Comparison of ENCODE assay signal across 8 cellular contexts in genomic region chr15:101615986-101616848, GRCh38. TPM values are rescaled to one million over a fixed set of nuclear protein-coding genes. Genes with fewer than 3 reads are reported as not detected.
A peak's percentile ranks its signal among the peaks of the same experiment; 100 is the strongest.
DNase-seq lines count a peak whose midpoint lies in the region; ATAC-seq and TF ChIP-seq lines count a peak whose summit lies in the region.

No MANE protein-coding gene starts in this region.

- H3K9ac ChIP-seq in GM23248: peak overlapping the region; percentile 63

- H3K4me2 ChIP-seq in GM23248 (ENCODE audit: unreplicated experiment) (peak overlapping the region; percentile 69), PC-9 (peak overlapping the region; percentile 64)

- H3K27me3 ChIP-seq in GM23248 (replicated peaks; ENCODE audit: insufficient read depth) (no peaks in the 10 kb centered on the region), PC-9 (ENCODE audit: insufficient read depth, low read depth) (no peaks in the 10 kb centered on the region)

- H3K9me3 ChIP-seq in GM23248 (ENCODE audit: low read depth) (no peaks in the 10 kb centered on the region), PC-9 (ENCODE audit: insufficient read depth, low read depth) (no peaks in the 10 kb centered on the region)

- H2AFZ ChIP-seq in GM23248 (peak overlapping the region; percentile 88), PC-9 (peak overlapping the region; percentile 73)

- H3K9me3 Mint-ChIP-seq in natural killer cell treated with Interleukin-12 subunit alpha and Interleukin-12 subunit beta and Interleukin-15 and Interleukin-18, amount 100 ng/mL, for 72 hours: no peaks in the 10 kb centered on the region

- H3K4me1 ChIP-seq in GM23248 (ENCODE audit: insufficient read depth) (peaks cover 11% of the 10 kb centered on the region), PC-9 (replicated peaks; ENCODE audit: insufficient read depth) (peaks cover 12% of the 10 kb centered on the region)

- H3K27ac Mint-ChIP-seq in natural killer cell treated with Interleukin-12 subunit alpha and Interleukin-12 subunit beta and Interleukin-15 and Interleukin-18, amount 100 ng/mL, for 72 hours: no peak overlapping the region

- CTCF ChIA-PET in PC-9 (lab: Charles Lee): interaction anchor here (0.6 to 0.7 kb wide), 2 partner anchors 608 to 650 kb away, joined by 3 read pairs; no protein-coding TSS in a partner anchor

- H4K20me1 ChIP-seq in GM23248 (ENCODE audit: insufficient read depth) (no peaks in the 10 kb centered on the region), PC-9 (ENCODE audit: insufficient read depth) (no peaks in the 10 kb centered on the region)

- H3K79me2 ChIP-seq in GM23248 (ENCODE audit: insufficient read depth) (no peaks in the 10 kb centered on the region), PC-9 (ENCODE audit: low read depth) (no peaks in the 10 kb centered on the region)

- peak overlapping the region; percentile 59 for H3K4me3 ChIP-seq in GM23248
- peak overlapping the region; percentile 41; the same call in 1 of the 2 replicates for H3K4me3 ChIP-seq in PC-9
- peak overlapping the region; percentile 35 for H3K4me3 ChIP-seq in retinal pigment epithelial cell (ENCODE audit: low read length)

- ATAC-seq in Right ventricle myocardium inferior (peak; percentile 66), GM21825 (IDR thresholded peaks at IDR 0.05; ENCODE audit: unreplicated experiment) (no peak)
- no peak for ATAC-seq in natural killer cell treated with Interleukin-12 subunit alpha and Interleukin-12 subunit beta and Interleukin-15 and Interleukin-18, amount 100 ng/mL, for 72 hours

- H3K27ac ChIP-seq in GM23248 (no peak overlapping the region), PC-9 (no peak overlapping the region)

- no peaks in the 10 kb centered on the region for H3K36me3 Mint-ChIP-seq in natural killer cell treated with Interleukin-12 subunit alpha and Interleukin-12 subunit beta and Interleukin-15 and Interleukin-18, amount 100 ng/mL, for 72 hours

- H3K36me3 ChIP-seq in GM23248 (ENCODE audit: low read depth): no peaks in the 10 kb centered on the region
- H3K36me3 ChIP-seq in PC-9 (ENCODE audit: low read depth): no peaks in the 10 kb centered on the region

- H3K4me3 Mint-ChIP-seq in natural killer cell treated with Interleukin-12 subunit alpha and Interleukin-12 subunit beta and Interleukin-15 and Interleukin-18, amount 100 ng/mL, for 72 hours: no peak overlapping the region

- in situ Hi-C loops in GM23248 (cut with MboI): no loop called here

- H3K4me1 Mint-ChIP-seq in natural killer cell treated with Interleukin-12 subunit alpha and Interleukin-12 subunit beta and Interleukin-15 and Interleukin-18, amount 100 ng/mL, for 72 hours (ENCODE audit: low read depth in 2 of 2): no peaks in the 10 kb centered on the region

- no TSS peak for BruUV-seq in PC-9 (replicated peaks; lab: Mats Ljungman, UMichigan)

- DNase-seq in GM23248 (peak; percentile 93), PC-9 (peak; percentile 53 to 65), Right ventricle myocardium inferior (ENCODE audit: missing footprints) (peak; percentile 84), retinal pigment epithelial cell (ENCODE audit: low read depth) (peak; percentile 18), cerebellar nuclear complex (lab: John Stamatoyannopoulos, UW) (no peak)
- no peak for DNase-seq in natural killer cell treated with Interleukin-12 subunit alpha and Interleukin-12 subunit beta and Interleukin-15 and Interleukin-18, amount 100 ng/mL, for 72 hours (ENCODE audit: low spot score)
- DNase-seq in stimulated activated CD4-positive, alpha-beta T cell treated with anti-CD3 and anti-CD28 coated beads, Interleukin-4, amount 100 ng/mL, for 4 hours: no peak

- POLR2A ChIA-PET in PC-9 (lab: Charles Lee; ENCODE audit: unreplicated experiment): interaction anchor here (0.6 to 1.2 kb wide), 4 partner anchors 36 to 370 kb away, joined by 4 to 7 read pairs (median 5); no protein-coding TSS in a partner anchor

- H3F3A ChIP-seq in GM23248 (ENCODE audit: insufficient read depth) (no peaks in the 10 kb centered on the region), PC-9 (ENCODE audit: insufficient read depth, low read depth) (no peaks in the 10 kb centered on the region)

- WGBS in GM23248 (ENCODE audit: low coverage in 1 of 2, low lambda C conversion rate in 2 of 2, missing lambda C conversion rate in 2 of 2), 2 experiments: 6 to 10% methylated on average over 25 of the region's 25 CpGs

- no peaks in the 10 kb centered on the region for H3K27me3 Mint-ChIP-seq in natural killer cell treated with Interleukin-12 subunit alpha and Interleukin-12 subunit beta and Interleukin-15 and Interleukin-18, amount 100 ng/mL, for 72 hours

- no peak for TF ChIP-seq CTCF in PC-9 (conservative IDR thresholded peaks at IDR 0.05)
- TF ChIP-seq CTCF in retinal pigment epithelial cell (conservative IDR thresholded peaks at IDR 0.05; ENCODE audit: low read depth, low read length): no peak

- no peaks in the 10 kb centered on the region for H3K9me2 ChIP-seq in GM23248 (ENCODE audit: insufficient read depth)
- H3K9me2 ChIP-seq in PC-9 (ENCODE audit: insufficient read depth): no peaks in the 10 kb centered on the region

- intact Hi-C loops in PC-9 (cut with micrococcal nuclease; ENCODE audit: unreplicated experiment): no loop called here
- intact Hi-C loops in Right ventricle myocardium inferior (cut with DNase I): no loop called here

RNA-seq across cellular contexts. Expression of gene TM2D3, which starts 36.0 kb away (rescaled TPM):
- total RNA-seq in GM23248 (2014; rRNA removed; shearing (Covaris generic)): 49.0 and 68.7 TPM in 2 replicates
- 58.3 and 58.7 TPM in 2 replicates for polyA plus RNA-seq in GM23248 (2016; fragmentation: Nextera tagmentation; extraction: Ambion mirVana)
- total RNA-seq in PC-9 (2021): 18.8 and 21.7 TPM in 2 replicates
- total RNA-seq in Right ventricle myocardium inferior: 49.9 TPM
- 10 to 100 TPM; 48.0 to 49.6 TPM for total RNA-seq in natural killer cell treated with Interleukin-12 subunit alpha and Interleukin-12 subunit beta and Interleukin-15 and Interleukin-18, amount 100 ng/mL, for 72 hours

Comparison
In these comparisons a context has a peak if more than half of its experiments do, and no peak if none do; other contexts are left out.
1. DNase-seq: peak in GM23248 (single experiment), PC-9 (2 of 2), Right ventricle myocardium inferior (single experiment) and retinal pigment epithelial cell (single experiment); none in natural killer cell treated with Interleukin-12 subunit alpha and Interleukin-12 subunit beta and Interleukin-15 and Interleukin-18, amount 100 ng/mL, for 72 hours (single experiment), stimulated activated CD4-positive, alpha-beta T cell treated with anti-CD3 and anti-CD28 coated beads, Interleukin-4, amount 100 ng/mL, for 4 hours (0 of 2) and cerebellar nuclear complex (0 of 2).
2. Peak in every context shown above with its lines, with median percentiles within 50 percentile points of each other: H3K4me3 ChIP-seq.